Comparison of ENCODE assay signal across 13 cellular contexts in the genomic region with DNA sequence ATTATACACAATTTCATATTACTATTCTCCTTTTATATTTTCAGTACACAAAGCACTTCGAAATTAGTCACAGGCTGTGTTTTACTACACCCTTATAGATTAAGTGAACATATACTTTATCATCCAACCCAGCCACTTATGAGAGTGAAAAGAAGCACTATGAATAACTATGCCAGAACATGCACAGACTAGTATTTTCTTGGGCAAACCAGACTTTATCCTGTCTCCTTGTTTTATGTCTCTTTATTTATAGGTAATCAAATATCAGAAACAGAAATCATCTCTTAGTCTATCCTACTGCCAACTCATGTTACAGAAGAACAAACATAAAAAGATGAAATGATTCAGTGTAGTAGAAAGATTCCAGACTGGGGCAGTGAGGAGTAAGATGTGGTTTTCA.
"Had no signal": no experiment of that assay in that cellular context is flagged by ENCODE, and none has a peak within 500 bp of the region (broad histone marks: within the 10 kb centered on the region; RNA-seq: fewer than 3 reads in every experiment).

No MANE protein-coding gene starts in this region.

- FAIRE-seq: RCC 7860 had no signal

- H3K27ac ChIP-seq: PC-9, RWPE1, SJSA1 had no signal

- H3K27me3 ChIP-seq: SJSA1 had no signal

- H3K4me3 ChIP-seq: K562, PC-9, SJSA1 had no signal

- H3K4me1 ChIP-seq: SJSA1 had no signal

- H3K9ac ChIP-seq: SK-N-SH had no signal

- H3K36me3 ChIP-seq: SJSA1 had no signal

- DNase-seq: KG1, NCI-H1436 treated with DMSO at 0.1 percent for 48 hours, NCI-H187 treated with DMSO at 0.1 percent for 48 hours, NCI-H2227 treated with DMSO at 0.1 percent for 48 hours, NCI-H524 treated with DMSO at 0.1 percent for 48 hours, NCI-H526 treated with DMSO at 0.1 percent for 48 hours, PC-9, Right ventricle myocardium superior had no signal

- H3K9me3 ChIP-seq: SJSA1, SK-N-SH had no signal
